20 cellular contexts compared by ENCODE assay signal in genomic region chr2:118841450-118841827, GRCh38. TPM values are rescaled to one million over a fixed set of nuclear protein-coding genes. Genes with fewer than 3 reads are reported as not detected.
A peak's percentile ranks its signal among the peaks of the same experiment; 100 is the strongest.
DNase-seq lines count a peak whose midpoint lies in the region; ATAC-seq and TF ChIP-seq lines count a peak whose summit lies in the region.
"Had no signal": no experiment of that assay in that cellular context is flagged by ENCODE, and none has a peak within 500 bp of the region (broad histone marks: within the 10 kb centered on the region; RNA-seq: fewer than 3 reads in every experiment).

No MANE protein-coding gene starts in this region.

- H3K27me3 Mint-ChIP-seq in activated T-cell treated with anti-CD3 and anti-CD28 coated beads, Interleukin-2, amount 50 U/mL, for 72 hours (ENCODE audit: low read depth), result peaks cover 94% of the 10 kb centered on the region
- peaks cover 86 to 95% (median 92%) of the 10 kb centered on the region in 5 donors for H3K27me3 Mint-ChIP-seq in naive thymus-derived CD4-positive, alpha-beta T cell
- peaks cover 90 to 98% of the 10 kb centered on the region in 2 donors for H3K27me3 Mint-ChIP-seq in stimulated activated naive B cell treated with anti-CD40 and anti-IgM and Interleukin-4, amounts not matched to agents 10 μg/mL and 1 μg/mL and 100 μg/mL, for 72 hours

- H3K4me3 Mint-ChIP-seq in activated T-cell treated with anti-CD3 and anti-CD28 coated beads, Interleukin-2, amount 50 U/mL, for 72 hours, result peak overlapping the region; percentile 65 to 84
- peak overlapping the region in 9 of 10 donors; percentile 9 to 95 (median 86) for H3K4me3 Mint-ChIP-seq in naive thymus-derived CD4-positive, alpha-beta T cell
- peak overlapping the region; percentile 84 to 90 for H3K4me3 Mint-ChIP-seq in stimulated activated naive B cell treated with anti-CD40 and anti-IgM and Interleukin-4, amounts not matched to agents 10 μg/mL and 1 μg/mL and 100 μg/mL, for 72 hours

- TF ChIP-seq CTCF in astrocyte of the cerebellum (IDR thresholded peaks at IDR 0.05; ENCODE audit: low read depth, low read length, missing control alignments), result no peak

- ATAC-seq in activated T-cell treated with anti-CD3 and anti-CD28 coated beads, Interleukin-2, amount 50 U/mL, for 72 hours (replicated peaks in 1 of 2), result no peak
- ATAC-seq in naive thymus-derived CD4-positive, alpha-beta T cell, result no peak
- no peak for ATAC-seq in stimulated activated naive B cell treated with anti-CD40 and anti-IgM and Interleukin-4, amounts not matched to agents 10 μg/mL and 1 μg/mL and 100 μg/mL, for 72 hours (replicated peaks)
- ATAC-seq: foreskin keratinocyte had no signal

- no peak overlapping the region for H3K27ac ChIP-seq in naive thymus-derived CD4-positive, alpha-beta T cell (ENCODE audit: low read depth, low read length)
- H3K27ac ChIP-seq: foreskin keratinocyte, Peyer's patch had no signal

- DNase-seq in activated T-cell treated with anti-CD3 and anti-CD28 coated beads, Interleukin-2, amount 50 U/mL, for 72 hours, result no peak
- no peak for DNase-seq in activated T-cell treated with anti-CD3 and anti-CD28 coated beads, Interleukin-2, amount 50 U/mL, for 1 hour
- DNase-seq in astrocyte of the cerebellum (ENCODE audit: low read depth) (no peak), NCI-H510A treated with DMSO at 0.1 percent for 48 hours (lab: John Stamatoyannopoulos, UW) (no peak), AG08396 (ENCODE audit: low spot score) (no peak), NCI-H1694 treated with DMSO at 0.1 percent for 48 hours (lab: John Stamatoyannopoulos, UW) (no peak)
- DNase-seq in naive thymus-derived CD4-positive, alpha-beta T cell, result no peak
- DNase-seq in stimulated activated naive B cell treated with anti-CD40 and anti-IgM and Interleukin-4, amounts not matched to agents 10 μg/mL and 1 μg/mL and 100 μg/mL, for 72 hours, result no peak
- DNase-seq: ACHN; activated CD4-positive, alpha-beta T cell treated with anti-CD3 and anti-CD28 coated beads, Interleukin-2, amount 50 U/mL, for 48 hours; activated gamma-delta T cell; foreskin keratinocyte; midbrain; MM.1S; NCI-H1930; NCI-H69 had no signal

- H3K36me3 Mint-ChIP-seq in activated T-cell treated with anti-CD3 and anti-CD28 coated beads, Interleukin-2, amount 50 U/mL, for 72 hours (ENCODE audit: insufficient read depth in 2 of 2), result no peaks in the 10 kb centered on the region
- H3K36me3 Mint-ChIP-seq in naive thymus-derived CD4-positive, alpha-beta T cell, result no peaks in the 10 kb centered on the region
- H3K36me3 Mint-ChIP-seq in stimulated activated naive B cell treated with anti-CD40 and anti-IgM and Interleukin-4, amounts not matched to agents 10 μg/mL and 1 μg/mL and 100 μg/mL, for 72 hours, result peaks cover 0 to 2% of the 10 kb centered on the region in 2 donors

- H3K4me3 ChIP-seq in astrocyte of the cerebellum (ENCODE audit: low read depth, low read length), result peak overlapping the region; percentile 42
- H3K4me3 ChIP-seq in naive thymus-derived CD4-positive, alpha-beta T cell (ENCODE audit: low read length), result peak overlapping the region; percentile 33

- POLR2A ChIA-PET in naive thymus-derived CD4-positive, alpha-beta T cell (lab: Charles Lee), result no interaction called here

- in situ Hi-C loops in astrocyte of the cerebellum (cut with HindIII; ENCODE audit: low sequenced_read_pairs), result no loop called here

- no peaks in the 10 kb centered on the region for H3K36me3 ChIP-seq in naive thymus-derived CD4-positive, alpha-beta T cell (ENCODE audit: control insufficient read depth in 2 of 3, insufficient read depth in 3 of 3, low read length in 3 of 3)
- H3K36me3 ChIP-seq: Peyer's patch had no signal

- peaks cover 23% of the 10 kb centered on the region for H3K4me1 Mint-ChIP-seq in activated T-cell treated with anti-CD3 and anti-CD28 coated beads, Interleukin-2, amount 50 U/mL, for 72 hours (ENCODE audit: low read depth)
- peaks cover 8 to 56% (median 31%) of the 10 kb centered on the region in 7 donors for H3K4me1 Mint-ChIP-seq in naive thymus-derived CD4-positive, alpha-beta T cell
- H3K4me1 Mint-ChIP-seq in stimulated activated naive B cell treated with anti-CD40 and anti-IgM and Interleukin-4, amounts not matched to agents 10 μg/mL and 1 μg/mL and 100 μg/mL, for 72 hours, result peaks cover 17 to 44% of the 10 kb centered on the region in 2 donors

- intact Hi-C loops in naive thymus-derived CD4-positive, alpha-beta T cell (cut with micrococcal nuclease), result loop anchor here in 1 of 2 donors (2.0 kb wide), 1 partner anchor 13 kb away; no protein-coding TSS in a partner anchor

- no peak overlapping the region for H3K27ac Mint-ChIP-seq in activated T-cell treated with anti-CD3 and anti-CD28 coated beads, Interleukin-2, amount 50 U/mL, for 72 hours
- no peak overlapping the region for H3K27ac Mint-ChIP-seq in naive thymus-derived CD4-positive, alpha-beta T cell
- no peak overlapping the region for H3K27ac Mint-ChIP-seq in stimulated activated naive B cell treated with anti-CD40 and anti-IgM and Interleukin-4, amounts not matched to agents 10 μg/mL and 1 μg/mL and 100 μg/mL, for 72 hours

- H3K4me1 ChIP-seq in naive thymus-derived CD4-positive, alpha-beta T cell (ENCODE audit: control insufficient read depth in 2 of 2, insufficient read depth in 2 of 2, low read length in 2 of 2), result peaks cover 3 to 5% of the 10 kb centered on the region in 2 donors
- H3K4me1 ChIP-seq: foreskin keratinocyte had no signal

- peaks cover 15 to 28% of the 10 kb centered on the region in 2 donors for H3K27me3 ChIP-seq in naive thymus-derived CD4-positive, alpha-beta T cell (ENCODE audit: control insufficient read depth in 2 of 2, insufficient read depth in 2 of 2, low read length in 2 of 2)

- CTCF ChIA-PET in naive thymus-derived CD4-positive, alpha-beta T cell (lab: Charles Lee), result no interaction called here

- no peaks in the 10 kb centered on the region for H3K9me3 ChIP-seq in naive thymus-derived CD4-positive, alpha-beta T cell (ENCODE audit: control insufficient read depth in 2 of 3, low read length in 3 of 3)
- H3K9me3 ChIP-seq: Peyer's patch had no signal

- no peaks in the 10 kb centered on the region for H3K9me3 Mint-ChIP-seq in activated T-cell treated with anti-CD3 and anti-CD28 coated beads, Interleukin-2, amount 50 U/mL, for 72 hours
- peaks cover 0 to 4% (median 0%) of the 10 kb centered on the region in 11 donors for H3K9me3 Mint-ChIP-seq in naive thymus-derived CD4-positive, alpha-beta T cell
- H3K9me3 Mint-ChIP-seq in stimulated activated naive B cell treated with anti-CD40 and anti-IgM and Interleukin-4, amounts not matched to agents 10 μg/mL and 1 μg/mL and 100 μg/mL, for 72 hours, result no peaks in the 10 kb centered on the region
- H3K9me3 Mint-ChIP-seq: T-helper 1 cell treated with Interleukin-12 subunit alpha and Interleukin-12 subunit beta and Interleukin-4 antibody, amounts not matched to agents 30 μg/mL and 1 μg/mL, for 36 hours had no signal

RNA-seq across cellular contexts. Expression of gene EN1, which starts 6.0 kb away (rescaled TPM):
- not detected for total RNA-seq in activated T-cell treated with anti-CD3 and anti-CD28 coated beads, Interleukin-2, amount 50 U/mL, for 72 hours
- not detected for total RNA-seq in naive thymus-derived CD4-positive, alpha-beta T cell
- polyA plus RNA-seq in naive thymus-derived CD4-positive, alpha-beta T cell, result not detected
- total RNA-seq: foreskin keratinocyte, HT1080, Peyer's patch, urinary bladder had no signal
- polyA plus RNA-seq: urinary bladder had no signal
